Comparison of ENCODE assay signal across 22 cellular contexts in genomic region chr12:117919479-117919878, GRCh38. TPM values are rescaled to one million over a fixed set of nuclear protein-coding genes. Genes with fewer than 3 reads are reported as not detected.
"Had no signal": no experiment of that assay in that cellular context is flagged by ENCODE, and none has a peak within 500 bp of the region (broad histone marks: within the 10 kb centered on the region; RNA-seq: fewer than 3 reads in every experiment).

No MANE protein-coding gene starts in this region.

- H3K4me3 ChIP-seq: colonic mucosa, left lung, right atrium auricular region, tibial nerve, uterus had no signal

- H3K9me3 ChIP-seq: colonic mucosa, right atrium auricular region, tibial nerve, uterus had no signal

- DNase-seq: activated CD4-positive, alpha-beta T cell treated with anti-CD3 and anti-CD28 coated beads, Interleukin-2, amount 10 ng/mL, durations not matched to agents 24 days and 14 days; activated CD4-positive, CD25-positive, alpha-beta regulatory T cell; activated CD8-positive, alpha-beta T cell treated with anti-CD3 and anti-CD28 coated beads, Interleukin-2, amount 10 ng/mL, durations not matched to agents 7 days and 5 days; activated naive CD4-positive, alpha-beta T cell treated with anti-CD3 and anti-CD28 coated beads for 36 hours; activated T-cell treated with anti-CD3 and anti-CD28 coated beads, Interleukin-2, amount 50 U/mL, for 24 hours; central memory CD4-positive, alpha-beta T cell; colonic mucosa; endodermal cell; head of caudate nucleus; kidney; left lung; nephron progenitor cell; stimulated activated CD4-positive, alpha-beta T cell treated with anti-CD3 and anti-CD28 coated beads, Interleukin-12 subunit alpha, Interleukin-12 subunit beta, amount 100 ng/mL, for 4 hours; stimulated activated CD4-positive, alpha-beta T cell treated with anti-CD3 and anti-CD28 coated beads, Interleukin-1b, Interleukin-23, amount 100 ng/mL, for 48 hours; stimulated activated CD8-positive, alpha-beta memory T cell treated with anti-CD3 and anti-CD28 coated beads, Interleukin-4, amount 100 ng/mL, for 48 hours; stimulated activated naive CD8-positive, alpha-beta T cell treated with anti-CD3 and anti-CD28 coated beads, Interleukin-15, Interleukin-2, amounts not matched to agents 100 U/mL and 50 U/mL, for 24 hours; substantia nigra; T-helper 9 cell; uterus had no signal

- H3K36me3 ChIP-seq: colonic mucosa, left lung, right atrium auricular region, tibial nerve, uterus had no signal

- H3K4me1 ChIP-seq: colonic mucosa, left lung, right atrium auricular region, tibial nerve, uterus had no signal

- H3K27me3 ChIP-seq: colonic mucosa, left lung, right atrium auricular region, tibial nerve, uterus had no signal

- ATAC-seq: activated CD8-positive, alpha-beta T cell treated with anti-CD3 and anti-CD28 coated beads, Interleukin-2, amount 10 ng/mL, durations not matched to agents 7 days and 5 days; left lung; stimulated activated naive CD8-positive, alpha-beta T cell treated with anti-CD3 and anti-CD28 coated beads, Interleukin-15, Interleukin-2, amounts not matched to agents 100 U/mL and 50 U/mL, for 24 hours had no signal

- H3K27ac ChIP-seq: colonic mucosa, left lung, right atrium auricular region, tibial nerve, uterus had no signal

RNA-seq across cellular contexts. Expression of gene KSR2, which starts 49.3 kb away (rescaled TPM):
- total RNA-seq: activated CD8-positive, alpha-beta T cell treated with anti-CD3 and anti-CD28 coated beads, Interleukin-2, amount 10 ng/mL, durations not matched to agents 7 days and 5 days; myocyte had no signal
